ENCODE assay signal across 19 cellular contexts in genomic region chr12:92621833-92622232, GRCh38.
"Had no signal": no experiment of that assay in that cellular context is flagged by ENCODE, and none has a peak within 500 bp of the region (broad histone marks: within the 10 kb centered on the region; RNA-seq: fewer than 3 reads in every experiment).

No MANE protein-coding gene starts in this region.

- DNase-seq: activated CD4-positive, alpha-beta T cell treated with anti-CD3 and anti-CD28 coated beads, Interleukin-2, amount 10 ng/mL, durations not matched to agents 7 days and 5 days; activated CD8-positive, alpha-beta memory T cell treated with anti-CD3 and anti-CD28 coated beads for 24 hours; activated naive CD4-positive, alpha-beta T cell treated with anti-CD3 and anti-CD28 coated beads, Interleukin-2, amount 50 U/mL, for 16 hours; amniotic stem cell; body of pancreas; effector memory CD4-positive, alpha-beta T cell; heart right ventricle; left lung; mesenchymal stem cell; SJCRH30; stimulated activated naive CD4-positive, alpha-beta T cell; substantia nigra; T-cell; transverse colon had no signal

- H3K4me1 ChIP-seq: body of pancreas, heart right ventricle, left lung, parathyroid adenoma, right atrium auricular region, transverse colon had no signal

- H3K9ac ChIP-seq: parathyroid adenoma had no signal

- H3K27me3 ChIP-seq: body of pancreas, heart right ventricle, left lung, right atrium auricular region, SJCRH30, transverse colon had no signal

- H3K27ac Mint-ChIP-seq: activated CD4-positive, alpha-beta T cell treated with anti-CD3 and anti-CD28 coated beads, Interleukin-2, amount 10 ng/mL, durations not matched to agents 7 days and 5 days; activated T-helper 2 cell treated with anti-CD3 and anti-CD28 coated beads, Interferon-gamma antibody, Interleukin-2, Interleukin-4, amounts not matched to agents 10 μg/mL and 5 μg/mL and 100 μg/mL, durations not matched to agents 14 hours and 24 hours and 36 hours; T-cell; WTC11 had no signal

- H3K4me1 Mint-ChIP-seq: activated CD4-positive, alpha-beta T cell treated with anti-CD3 and anti-CD28 coated beads, Interleukin-2, amount 10 ng/mL, durations not matched to agents 7 days and 5 days; central memory CD8-positive, alpha-beta T cell; T-cell; WTC11 had no signal

- H3K79me2 ChIP-seq: parathyroid adenoma had no signal

- H3K27ac ChIP-seq: body of pancreas, heart right ventricle, left lung, parathyroid adenoma, right atrium auricular region, SJCRH30, transverse colon had no signal

- H2AFZ ChIP-seq: parathyroid adenoma had no signal

- H3K9me3 ChIP-seq: body of pancreas, left lung, right atrium auricular region, SJCRH30, transverse colon had no signal

- H3K36me3 Mint-ChIP-seq: T-cell, WTC11 had no signal

- H3K36me3 ChIP-seq: heart right ventricle, left lung, right atrium auricular region, SJCRH30, transverse colon had no signal

- H3K27me3 Mint-ChIP-seq: activated CD4-positive, alpha-beta T cell treated with anti-CD3 and anti-CD28 coated beads, Interleukin-2, amount 10 ng/mL, durations not matched to agents 7 days and 5 days; central memory CD8-positive, alpha-beta T cell; T-cell had no signal

- ATAC-seq: body of pancreas, heart right ventricle, left lung, T-cell, WTC11 had no signal

- H3K4me3 Mint-ChIP-seq: activated CD4-positive, alpha-beta T cell treated with anti-CD3 and anti-CD28 coated beads, Interleukin-2, amount 10 ng/mL, durations not matched to agents 7 days and 5 days; central memory CD8-positive, alpha-beta T cell; T-cell; WTC11 had no signal

- H3K4me3 ChIP-seq: body of pancreas, heart right ventricle, left lung, right atrium auricular region, SJCRH30, transverse colon had no signal
